In the genomic region with DNA sequence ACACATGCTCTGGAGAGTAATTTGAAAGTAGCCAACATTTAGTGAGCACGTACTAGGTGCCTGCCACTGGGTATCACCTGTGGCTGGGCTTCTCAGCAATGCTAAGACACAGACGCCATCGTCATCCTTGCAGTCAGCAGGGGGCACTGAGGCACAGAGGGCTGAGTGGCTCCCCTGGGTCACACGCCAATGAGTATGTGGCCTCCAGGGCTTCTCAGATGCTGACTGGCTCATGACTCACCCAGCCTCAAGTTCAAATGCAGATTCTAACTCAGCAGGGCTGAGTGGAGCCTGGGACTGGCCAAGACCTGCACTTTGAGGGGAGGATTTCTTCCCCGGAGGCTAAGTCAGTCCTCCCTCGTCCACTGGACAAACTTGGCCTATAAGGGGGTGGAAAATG, we compare ENCODE assay signal across 9 cellular contexts.
A peak's percentile ranks its signal among the peaks of the same experiment; 100 is the strongest.
DNase-seq lines count a peak whose midpoint lies in the region; ATAC-seq, FAIRE-seq and TF ChIP-seq lines count a peak whose summit lies in the region.
"Had no signal": no experiment of that assay in that cellular context is flagged by ENCODE, and none has a peak within 500 bp of the region (broad histone marks: within the 10 kb centered on the region; RNA-seq: fewer than 3 reads in every experiment).

No MANE protein-coding gene starts in this region.

- no peaks in the 10 kb centered on the region for H3F3A ChIP-seq in PC-9 (ENCODE audit: insufficient read depth, low read depth)

- intact Hi-C loops in PC-9 (cut with micrococcal nuclease; ENCODE audit: unreplicated experiment) (no loop called here), heart right ventricle (cut with DNase I) (no loop called here), lower leg skin (cut with DNase I; ENCODE audit: low total_unique reads) (no loop called here)

- no peak overlapping the region for H3K4me2 ChIP-seq in PC-9

- 66 to 69% methylated on average over 6 of the region's 6 CpGs for WGBS in heart right ventricle, 2 donors
- WGBS in lower leg skin, 2 donors = 51 to 70% methylated on average over 6 of the region's 6 CpGs

- H3K79me2 ChIP-seq in PC-9 (ENCODE audit: low read depth) = no peaks in the 10 kb centered on the region

- H3K27ac ChIP-seq in PC-9 (no peak overlapping the region), heart right ventricle (no peak overlapping the region)
- H3K27ac ChIP-seq: cardiac muscle cell had no signal

- no peaks in the 10 kb centered on the region for H3K9me2 ChIP-seq in PC-9 (ENCODE audit: insufficient read depth)

- no peak for DNase-seq in GM10266 (ENCODE audit: extremely low spot score)
- peak; percentile 13 to 54 for DNase-seq in PC-9
- DNase-seq in bronchial epithelial cell (ENCODE audit: low read depth) = peak; percentile 96
- peak; percentile 73 for DNase-seq in smooth muscle cell of the brain vasculature (ENCODE audit: low read depth, low spot score)
- no peak for DNase-seq in heart right ventricle
- DNase-seq in lower leg skin (ENCODE audit: low spot score in 2 of 2) = no peak

- POLR2A ChIA-PET in PC-9 (lab: Charles Lee; ENCODE audit: unreplicated experiment) = no interaction called here

- ATAC-seq in GM21825 (IDR thresholded peaks at IDR 0.05; ENCODE audit: unreplicated experiment) (no peak), HG02870 (IDR thresholded peaks at IDR 0.05; ENCODE audit: unreplicated experiment) (no peak), heart right ventricle (no peak)

- no peaks in the 10 kb centered on the region for H4K20me1 ChIP-seq in PC-9 (ENCODE audit: insufficient read depth)

- H3K4me3 ChIP-seq in PC-9 (no peak overlapping the region), bronchial epithelial cell (ENCODE audit: low read depth, low read length) (no peak overlapping the region), heart right ventricle (no peak overlapping the region), lower leg skin (ENCODE audit: low read depth, poor library complexity, severe bottlenecking) (no peak overlapping the region)
- H3K4me3 ChIP-seq: cardiac muscle cell had no signal

- CTCF ChIA-PET in PC-9 (lab: Charles Lee) = no interaction called here

- H3K4me1 ChIP-seq in PC-9 (replicated peaks; ENCODE audit: insufficient read depth) = no peaks in the 10 kb centered on the region
- no peaks in the 10 kb centered on the region for H3K4me1 ChIP-seq in heart right ventricle

- TF ChIP-seq POLR2A in lower leg skin (IDR thresholded peaks at IDR 0.05) = no peak

- peaks cover 3% of the 10 kb centered on the region; the same call in 1 of the 2 replicates for H3K9me3 ChIP-seq in PC-9 (ENCODE audit: insufficient read depth, low read depth)
- no peaks in the 10 kb centered on the region for H3K9me3 ChIP-seq in heart right ventricle

- peaks cover 76% of the 10 kb centered on the region for H3K27me3 ChIP-seq in PC-9 (ENCODE audit: insufficient read depth, low read depth)
- H3K27me3 ChIP-seq in bronchial epithelial cell (ENCODE audit: control insufficient read depth, insufficient read depth, low read length) = peaks cover 12% of the 10 kb centered on the region
- H3K27me3 ChIP-seq in heart right ventricle = peaks cover 0 to 65% (median 44%) of the 10 kb centered on the region in 7 donors

- no peaks in the 10 kb centered on the region for H3K36me3 ChIP-seq in PC-9 (ENCODE audit: low read depth)
- H3K36me3 ChIP-seq in bronchial epithelial cell (ENCODE audit: control insufficient read depth, insufficient read depth, low read length) = no peaks in the 10 kb centered on the region
- no peaks in the 10 kb centered on the region for H3K36me3 ChIP-seq in heart right ventricle
- H3K36me3 ChIP-seq: cardiac muscle cell had no signal

- peak; percentile 62 for FAIRE-seq in bronchial epithelial cell (lab: Jason Lieb, UNC)

- TF ChIP-seq CTCF in GM10266 (IDR thresholded peaks at IDR 0.05; ENCODE audit: control insufficient read depth, insufficient read depth, low read depth, missing control alignments) (peak; percentile 2), PC-9 (conservative IDR thresholded peaks at IDR 0.05) (no peak), bronchial epithelial cell (IDR thresholded peaks at IDR 0.05; ENCODE audit: insufficient read depth, low read length, severe bottlenecking) (peak; percentile 60), heart right ventricle (IDR thresholded peaks at IDR 0.05) (peak in 1 of 9 donors; percentile 35), lower leg skin (IDR thresholded peaks at IDR 0.05) (no peak)

- H2AFZ ChIP-seq in PC-9 = no peak overlapping the region

- BruUV-seq in PC-9 (replicated peaks; lab: Mats Ljungman, UMichigan) = no TSS peak

Comparison
In these comparisons a context has a peak if more than half of its experiments do, and no peak if none do; other contexts are left out.
1. DNase-seq: peak in PC-9 (2 of 2), bronchial epithelial cell (single experiment) and smooth muscle cell of the brain vasculature (single experiment); none in GM10266 (single experiment), heart right ventricle (0 of 2) and lower leg skin (0 of 2).
2. CTCF ChIP-seq: peak in GM10266 (single experiment) and bronchial epithelial cell (single experiment); none in PC-9 (single experiment) and lower leg skin (0 of 3).